Comparison of ENCODE assay signal across 27 cellular contexts in genomic region chr1:78291872-78292271, GRCh38.
"Had no signal": no experiment of that assay in that cellular context is flagged by ENCODE, and none has a peak within 500 bp of the region (broad histone marks: within the 10 kb centered on the region; RNA-seq: fewer than 3 reads in every experiment).

No MANE protein-coding gene starts in this region.

- H3K4me3 Mint-ChIP-seq: activated CD4-positive, alpha-beta memory T cell treated with anti-CD3 and anti-CD28 coated beads, Interleukin-2, amount 10 ng/mL, durations not matched to agents 7 days and 5 days; activated CD4-positive, alpha-beta T cell treated with anti-CD3 and anti-CD28 coated beads for 36 hours; activated naive CD4-positive, alpha-beta T cell treated with anti-CD3 and anti-CD28 coated beads for 36 hours; activated naive CD8-positive, alpha-beta T cell; activated T-helper 17 cell treated with anti-CD3 and anti-CD28 coated beads, Interleukin-2, amount 50 U/mL, for 72 hours; T-cell had no signal

- DNase-seq: activated CD4-positive, alpha-beta memory T cell treated with anti-CD3 and anti-CD28 coated beads, Interleukin-2, amount 10 ng/mL, durations not matched to agents 7 days and 5 days; activated CD4-positive, alpha-beta T cell treated with anti-CD3 and anti-CD28 coated beads for 36 hours; activated CD4-positive, alpha-beta T cell treated with anti-CD3 and anti-CD28 coated beads, Interleukin-2, amount 50 U/mL, for 1 hour; activated CD4-positive, CD25-positive, alpha-beta regulatory T cell; activated gamma-delta T cell; activated naive CD4-positive, alpha-beta T cell treated with anti-CD3 and anti-CD28 coated beads for 36 hours; activated T-cell treated with anti-CD3 and anti-CD28 coated beads for 4 hours; activated T-cell treated with anti-CD3 and anti-CD28 coated beads, Interleukin-2, amount 50 U/mL, for 48 hours; anterior cingulate cortex; central memory CD4-positive, alpha-beta T cell; MV-4-11; NCI-H1092 treated with DMSO at 0.1 percent for 48 hours; NCI-H1417 treated with DMSO at 0.1 percent for 48 hours; NCI-H1694 treated with DMSO at 0.1 percent for 48 hours; NCI-H2029 treated with DMSO at 0.1 percent for 48 hours; NCI-H345; NCI-H510A treated with DMSO at 0.1 percent for 48 hours; PC-3; SHP77; T-cell; T-helper 2 cell; T1000 had no signal

- H3K27me3 Mint-ChIP-seq: activated CD4-positive, alpha-beta memory T cell treated with anti-CD3 and anti-CD28 coated beads, Interleukin-2, amount 10 ng/mL, durations not matched to agents 7 days and 5 days had no signal

- H3K9me3 ChIP-seq: SJSA1 had no signal

- H3K4me1 Mint-ChIP-seq: activated CD4-positive, alpha-beta memory T cell treated with anti-CD3 and anti-CD28 coated beads, Interleukin-2, amount 10 ng/mL, durations not matched to agents 7 days and 5 days; activated CD4-positive, alpha-beta T cell treated with anti-CD3 and anti-CD28 coated beads for 36 hours; activated T-helper 17 cell treated with anti-CD3 and anti-CD28 coated beads, Interleukin-2, amount 50 U/mL, for 72 hours; T-cell had no signal

- H3K4me3 ChIP-seq: SJSA1 had no signal

- H3K36me3 Mint-ChIP-seq: activated naive CD8-positive, alpha-beta T cell; T-cell had no signal

- H3K36me3 ChIP-seq: SJSA1 had no signal

- H3K27ac ChIP-seq: KMS-11, SJSA1, VCaP had no signal

- H3K27ac Mint-ChIP-seq: activated CD4-positive, alpha-beta memory T cell treated with anti-CD3 and anti-CD28 coated beads, Interleukin-2, amount 10 ng/mL, durations not matched to agents 7 days and 5 days; activated CD4-positive, alpha-beta T cell treated with anti-CD3 and anti-CD28 coated beads for 36 hours; activated naive CD4-positive, alpha-beta T cell treated with anti-CD3 and anti-CD28 coated beads for 36 hours; activated naive CD8-positive, alpha-beta T cell; activated T-helper 17 cell treated with anti-CD3 and anti-CD28 coated beads, Interleukin-2, amount 50 U/mL, for 72 hours; T-cell had no signal

- H3K27me3 ChIP-seq: SJSA1 had no signal

- H3K9ac ChIP-seq: KMS-11 had no signal

- ATAC-seq: activated CD4-positive, alpha-beta T cell treated with anti-CD3 and anti-CD28 coated beads for 36 hours; activated T-helper 17 cell treated with anti-CD3 and anti-CD28 coated beads, Interleukin-2, amount 50 U/mL, for 72 hours; PC-3; T-cell had no signal

- H3K4me2 ChIP-seq: KMS-11 had no signal

- H3K9me3 Mint-ChIP-seq: activated CD4-positive, alpha-beta memory T cell treated with anti-CD3 and anti-CD28 coated beads, Interleukin-2, amount 10 ng/mL, durations not matched to agents 7 days and 5 days; activated naive CD4-positive, alpha-beta T cell treated with anti-CD3 and anti-CD28 coated beads for 36 hours; activated T-helper 17 cell treated with anti-CD3 and anti-CD28 coated beads, Interleukin-2, amount 50 U/mL, for 72 hours; T-cell had no signal
